Comparison of ENCODE assay signal across 29 cellular contexts in the genomic region with DNA sequence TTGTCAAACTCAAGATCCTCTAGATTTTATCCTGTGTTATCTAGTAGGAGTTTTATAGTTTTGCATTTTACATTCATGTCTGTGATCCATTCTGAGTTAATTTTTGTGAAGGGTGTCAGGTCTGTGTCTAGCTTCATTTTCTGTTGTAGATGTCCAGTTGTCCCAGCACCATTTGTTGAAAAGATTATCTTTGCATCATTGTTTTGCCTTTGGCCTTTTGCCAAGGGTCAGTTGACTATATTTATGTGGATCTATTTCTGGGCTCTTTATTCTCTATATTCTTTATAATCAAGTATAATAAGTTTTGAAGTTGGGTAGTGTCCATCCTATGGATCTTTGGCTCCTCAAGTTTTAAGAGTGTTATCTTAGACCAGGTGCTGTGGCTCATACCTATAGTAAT.
"Had no signal": no experiment of that assay in that cellular context is flagged by ENCODE, and none has a peak within 500 bp of the region (broad histone marks: within the 10 kb centered on the region; RNA-seq: fewer than 3 reads in every experiment).

No MANE protein-coding gene starts in this region.

- DNase-seq: effector CD8-positive, alpha-beta T cell; foreskin keratinocyte; glutamatergic neuron; heart right ventricle; hippocampal formation; immature natural killer cell; islet precursor cell; kidney glomerular epithelial cell; left colon; left ventricle myocardium inferior; lower lobe of right lung; naive B cell; right lobe of liver; small intestine; stimulated activated CD4-positive, alpha-beta T cell treated with anti-CD3 and anti-CD28 coated beads, Interleukin-15, amount 100 ng/mL, for 24 hours; stimulated activated CD4-positive, alpha-beta T cell treated with anti-CD3 and anti-CD28 coated beads, Interleukin-2, amount 100 ng/mL, for 48 hours; upper lobe of right lung; uterus had no signal

- H3K27me3 Mint-ChIP-seq: naive B cell; natural killer cell treated with Interleukin-12 subunit alpha and Interleukin-12 subunit beta and Interleukin-15 and Interleukin-18, amount 100 ng/mL, for 72 hours; progenitor cell of endocrine pancreas; stimulated activated naive CD8-positive, alpha-beta T cell treated with anti-CD3 and anti-CD28 coated beads, Interleukin-15, Interleukin-2, amounts not matched to agents 100 ng/mL and 50 ng/mL, for 24 hours had no signal

- H3K4me1 Mint-ChIP-seq: neural crest cell had no signal

- H3K4me3 ChIP-seq: esophagus muscularis mucosa, heart right ventricle, left ventricle myocardium inferior, lower lobe of right lung, right lobe of liver, thoracic aorta, tibial nerve, upper lobe of right lung, uterus had no signal

- FAIRE-seq: colon, small intestine had no signal

- H3K27me3 ChIP-seq: esophagus muscularis mucosa, foreskin keratinocyte, heart right ventricle, neutrophil, right lobe of liver, tibial nerve, upper lobe of right lung, uterus had no signal

- H3K27ac Mint-ChIP-seq: endodermal cell; progenitor cell of endocrine pancreas; stimulated activated naive CD8-positive, alpha-beta T cell treated with anti-CD3 and anti-CD28 coated beads, Interleukin-15, Interleukin-2, amounts not matched to agents 100 ng/mL and 50 ng/mL, for 24 hours had no signal

- H3K4me1 ChIP-seq: foreskin keratinocyte, left ventricle myocardium inferior, parathyroid adenoma, right lobe of liver, upper lobe of right lung, uterus had no signal

- H3K27ac ChIP-seq: esophagus muscularis mucosa, foreskin keratinocyte, heart right ventricle, left ventricle myocardium inferior, lower lobe of right lung, neutrophil, parathyroid adenoma, right lobe of liver, thoracic aorta, tibial nerve, upper lobe of right lung, uterus had no signal

- H3K4me3 Mint-ChIP-seq: endodermal cell; immature natural killer cell; natural killer cell treated with Interleukin-12 subunit alpha and Interleukin-12 subunit beta and Interleukin-15 and Interleukin-18, amount 100 ng/mL, for 72 hours; neural crest cell; stimulated activated naive CD8-positive, alpha-beta T cell treated with anti-CD3 and anti-CD28 coated beads, Interleukin-15, Interleukin-2, amounts not matched to agents 100 ng/mL and 50 ng/mL, for 24 hours had no signal

- H3K9me3 ChIP-seq: esophagus muscularis mucosa, lower lobe of right lung, neutrophil, right lobe of liver, thoracic aorta, upper lobe of right lung, uterus had no signal

- ATAC-seq: foreskin keratinocyte; heart right ventricle; left colon; lower lobe of right lung; natural killer cell treated with Interleukin-12 subunit alpha and Interleukin-12 subunit beta and Interleukin-15 and Interleukin-18, amount 100 ng/mL, for 72 hours; right lobe of liver; upper lobe of right lung had no signal

- H3K36me3 ChIP-seq: left ventricle myocardium inferior, lower lobe of right lung, neutrophil, right lobe of liver, thoracic aorta, upper lobe of right lung, uterus had no signal
